Comparison of ENCODE assay signal across 1 cellular context in the genomic region with DNA sequence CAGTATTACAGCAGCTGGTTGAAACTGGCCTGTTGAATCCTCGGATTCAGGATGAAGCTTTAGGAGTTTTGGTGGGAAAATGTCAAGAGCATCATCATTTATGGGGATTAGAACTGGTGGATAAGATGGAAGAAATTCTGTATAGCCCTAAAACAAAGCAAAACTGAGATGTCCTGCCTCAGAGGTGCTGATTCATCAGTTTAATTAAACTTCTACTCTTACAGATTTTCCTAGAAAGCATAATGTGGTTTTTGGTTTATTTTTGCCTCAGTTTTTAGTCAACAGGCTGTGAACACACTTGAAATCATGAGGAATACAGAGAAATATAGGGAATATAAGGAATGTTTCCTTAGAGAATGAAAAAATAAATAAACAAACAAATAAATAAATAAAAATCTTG.
TF ChIP-seq lines count a peak whose summit lies in the region.

No MANE protein-coding gene starts in this region.

TF ChIP-seq in GM23338, 12 proteins besides CTCF, POLR2A, EP300 and RAD21 (continued from another document):
- no peak for TF ChIP-seq ZNF331 (CRISPR knock-in tag; IDR thresholded peaks at IDR 0.05; ENCODE audit: low read depth)
